ENCODE assay signal across 25 cellular contexts in genomic region chr19:47001584-47001983, GRCh38. TPM values are rescaled to one million over a fixed set of nuclear protein-coding genes. Genes with fewer than 3 reads are reported as not detected.
"Had no signal": no experiment of that assay in that cellular context is flagged by ENCODE, and none has a peak within 500 bp of the region (broad histone marks: within the 10 kb centered on the region; RNA-seq: fewer than 3 reads in every experiment).

No MANE protein-coding gene starts in this region.

- H3K4me2 ChIP-seq: smooth muscle cell had no signal

- H2AFZ ChIP-seq: parathyroid adenoma had no signal

- H3K27ac ChIP-seq: coronary artery, esophagus squamous epithelium, left lung, neutrophil, parathyroid adenoma, right atrium auricular region, testis, tibial artery, upper lobe of left lung had no signal

- H3K9ac ChIP-seq: parathyroid adenoma had no signal

- DNase-seq: dermis blood vessel endothelial cell; effector memory CD4-positive, alpha-beta T cell; erythroblast; esophagus squamous epithelium; foreskin melanocyte; left lung; mesendoderm; midbrain; naive thymus-derived CD4-positive, alpha-beta T cell; stimulated activated CD4-positive, alpha-beta T cell treated with anti-CD3 and anti-CD28 coated beads, Interleukin-12 subunit alpha, Interleukin-12 subunit beta, amount 100 ng/mL, for 4 hours; stimulated activated CD4-positive, alpha-beta T cell treated with anti-CD3 and anti-CD28 coated beads, Interleukin-1b, Interleukin-23, amount 100 ng/mL, for 48 hours; stimulated activated CD4-positive, alpha-beta T cell treated with anti-CD3 and anti-CD28 coated beads, Interleukin-4, amount 100 ng/mL, for 1 hour; stimulated activated CD8-positive, alpha-beta memory T cell treated with anti-CD3 and anti-CD28 coated beads, Interleukin-4, amount 100 ng/mL, for 48 hours; stimulated activated naive CD8-positive, alpha-beta T cell treated with anti-CD3 and anti-CD28 coated beads, Interleukin-15, Interleukin-2, amounts not matched to agents 100 U/mL and 50 U/mL, for 24 hours; substantia nigra; testis; tibial artery; upper lobe of left lung had no signal

- H3K9me3 ChIP-seq: esophagus squamous epithelium, left lung, neutrophil, right atrium auricular region, testis, tibial artery, upper lobe of left lung had no signal

- H3K27me3 ChIP-seq: right atrium auricular region, testis, upper lobe of left lung had no signal

- H3K4me3 ChIP-seq: coronary artery, esophagus squamous epithelium, left lung, right atrium auricular region, smooth muscle cell, testis, tibial artery, upper lobe of left lung had no signal

- H3K4me1 ChIP-seq: parathyroid adenoma, testis had no signal

- H3K79me2 ChIP-seq: parathyroid adenoma had no signal

- ATAC-seq: left lung; naive thymus-derived CD4-positive, alpha-beta T cell; sciatic nerve; stimulated activated naive CD8-positive, alpha-beta T cell treated with anti-CD3 and anti-CD28 coated beads, Interleukin-15, Interleukin-2, amounts not matched to agents 100 U/mL and 50 U/mL, for 24 hours had no signal

RNA-seq across cellular contexts. Expression of gene NPAS1, which starts 18.1 kb away (rescaled TPM):
- total RNA-seq: lung microvascular endothelial cell had no signal
